ENCODE assay signal across 23 cellular contexts in the genomic region with DNA sequence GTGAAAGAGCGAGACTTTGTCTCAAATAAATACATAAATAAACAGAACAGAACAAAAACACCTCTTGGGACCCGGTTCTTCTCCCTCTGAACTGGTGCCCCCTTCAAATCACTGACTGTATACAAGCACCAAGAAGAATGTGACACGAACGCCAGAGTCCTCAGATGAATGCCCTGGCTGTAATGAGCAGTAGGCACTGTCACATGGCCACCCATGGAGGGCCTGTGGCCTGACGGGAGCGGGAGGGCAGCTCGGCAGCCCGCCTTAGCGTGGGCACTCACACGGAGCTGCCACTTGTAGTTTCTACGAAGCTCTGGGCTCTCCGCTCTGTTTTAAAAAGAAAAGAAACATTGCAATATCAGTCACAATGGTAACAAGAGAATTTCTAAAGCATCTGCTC.
"Had no signal": no experiment of that assay in that cellular context is flagged by ENCODE, and none has a peak within 500 bp of the region (broad histone marks: within the 10 kb centered on the region; RNA-seq: fewer than 3 reads in every experiment).

No MANE protein-coding gene starts in this region.

- H3K4me1 ChIP-seq: gastroesophageal sphincter, heart left ventricle, lower lobe of right lung, transverse colon, vagina had no signal

- DNase-seq: activated CD4-positive, alpha-beta T cell treated with anti-CD3 and anti-CD28 coated beads, Interleukin-2, amount 50 U/mL, for 4 hours; activated CD8-positive, alpha-beta memory T cell treated with anti-CD3 and anti-CD28 coated beads for 24 hours; activated CD8-positive, alpha-beta memory T cell treated with anti-CD3 and anti-CD28 coated beads, Interleukin-2, amount 50 U/mL, for 4 hours; activated naive CD4-positive, alpha-beta T cell treated with anti-CD3 and anti-CD28 coated beads, Interleukin-2, amount 10 ng/mL, durations not matched to agents 7 days and 5 days; activated T-cell treated with anti-CD3 and anti-CD28 coated beads, Interleukin-2, amount 50 U/mL, for 48 hours; esophagus squamous epithelium; kidney; lower lobe of right lung; naive B cell; stimulated activated CD4-positive, alpha-beta T cell treated with anti-CD3 and anti-CD28 coated beads, Interleukin-1b, Interleukin-23, amount 100 ng/mL, for 48 hours; stimulated activated naive CD8-positive, alpha-beta T cell treated with anti-CD3 and anti-CD28 coated beads, Interleukin-15, amount 100 ng/mL, for 72 hours; T-cell; transverse colon; WERI-Rb-1 had no signal

- H3K27ac ChIP-seq: coronary artery, heart left ventricle, lower lobe of right lung, suprapubic skin, transverse colon, vagina, WERI-Rb-1 had no signal

- H3K4me1 Mint-ChIP-seq: activated naive CD4-positive, alpha-beta T cell treated with anti-CD3 and anti-CD28 coated beads, Interleukin-2, amount 10 ng/mL, durations not matched to agents 7 days and 5 days; naive B cell; stimulated activated effector memory CD8-positive, alpha-beta T cell treated with anti-CD3 and anti-CD28 coated beads, Interleukin-12 subunit alpha, Interleukin-12 subunit beta, amount 100 ng/mL, for 72 hours; stimulated activated naive CD8-positive, alpha-beta T cell treated with anti-CD3 and anti-CD28 coated beads, Interleukin-15, amount 100 ng/mL, for 72 hours; T-cell had no signal

- H3K9me3 ChIP-seq: esophagus squamous epithelium, gastroesophageal sphincter, heart left ventricle, lower lobe of right lung, suprapubic skin, transverse colon, vagina had no signal

- H3K9me3 Mint-ChIP-seq: activated naive CD4-positive, alpha-beta T cell treated with anti-CD3 and anti-CD28 coated beads, Interleukin-2, amount 10 ng/mL, durations not matched to agents 7 days and 5 days; naive B cell; neural crest cell; stimulated activated effector memory CD8-positive, alpha-beta T cell treated with anti-CD3 and anti-CD28 coated beads, Interleukin-12 subunit alpha, Interleukin-12 subunit beta, amount 100 ng/mL, for 72 hours; stimulated activated naive CD8-positive, alpha-beta T cell treated with anti-CD3 and anti-CD28 coated beads, Interleukin-15, amount 100 ng/mL, for 72 hours; T-cell; T-helper 2 cell treated with Interferon-gamma antibody and Interleukin-4, amounts not matched to agents 5 μg/mL and 100 μg/mL, for 36 hours had no signal

- H3K27me3 Mint-ChIP-seq: activated naive CD4-positive, alpha-beta T cell treated with anti-CD3 and anti-CD28 coated beads, Interleukin-2, amount 10 ng/mL, durations not matched to agents 7 days and 5 days; naive B cell; progenitor cell of endocrine pancreas; stimulated activated naive CD8-positive, alpha-beta T cell treated with anti-CD3 and anti-CD28 coated beads, Interleukin-15, amount 100 ng/mL, for 72 hours; T-cell had no signal

- H3K27me3 ChIP-seq: esophagus squamous epithelium, gastroesophageal sphincter, heart left ventricle, suprapubic skin, transverse colon, vagina had no signal

- H3K27ac Mint-ChIP-seq: activated naive CD4-positive, alpha-beta T cell treated with anti-CD3 and anti-CD28 coated beads, Interleukin-2, amount 10 ng/mL, durations not matched to agents 7 days and 5 days; progenitor cell of endocrine pancreas; stimulated activated effector memory CD8-positive, alpha-beta T cell treated with anti-CD3 and anti-CD28 coated beads, Interleukin-12 subunit alpha, Interleukin-12 subunit beta, amount 100 ng/mL, for 72 hours; T-cell; T-helper 2 cell treated with Interferon-gamma antibody and Interleukin-4, amounts not matched to agents 5 μg/mL and 100 μg/mL, for 36 hours had no signal

- H3K4me3 ChIP-seq: coronary artery, esophagus squamous epithelium, gastroesophageal sphincter, heart left ventricle, lower lobe of right lung, suprapubic skin, transverse colon, vagina had no signal

- H3K4me3 Mint-ChIP-seq: activated naive CD4-positive, alpha-beta T cell treated with anti-CD3 and anti-CD28 coated beads, Interleukin-2, amount 10 ng/mL, durations not matched to agents 7 days and 5 days; naive B cell; neural crest cell; stimulated activated effector memory CD8-positive, alpha-beta T cell treated with anti-CD3 and anti-CD28 coated beads, Interleukin-12 subunit alpha, Interleukin-12 subunit beta, amount 100 ng/mL, for 72 hours; stimulated activated naive CD8-positive, alpha-beta T cell treated with anti-CD3 and anti-CD28 coated beads, Interleukin-15, amount 100 ng/mL, for 72 hours; T-cell; T-helper 2 cell treated with Interferon-gamma antibody and Interleukin-4, amounts not matched to agents 5 μg/mL and 100 μg/mL, for 36 hours had no signal
